ENCODE assay signal across 10 cellular contexts in the genomic region with DNA sequence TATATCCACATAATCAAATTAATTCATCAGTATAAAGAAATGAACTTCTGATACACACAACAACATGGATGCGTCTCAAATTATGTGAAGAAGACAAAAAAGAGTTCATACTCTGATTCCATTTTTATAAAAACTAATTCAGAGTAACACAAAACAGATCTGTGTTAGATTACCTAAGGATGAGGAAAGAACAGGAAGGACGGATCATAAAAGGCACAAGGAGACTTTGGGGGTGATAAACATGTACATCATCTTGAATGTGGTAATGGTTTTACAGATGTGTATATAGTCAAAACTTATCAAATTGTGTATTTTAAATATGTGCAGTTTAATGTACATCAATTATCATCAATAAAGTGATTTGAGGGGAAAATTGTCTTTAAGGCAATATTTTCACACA.
"Had no signal": no experiment of that assay in that cellular context is flagged by ENCODE, and none has a peak within 500 bp of the region (broad histone marks: within the 10 kb centered on the region; RNA-seq: fewer than 3 reads in every experiment).

No MANE protein-coding gene starts in this region.

- H3K4me2 ChIP-seq: GM23338 had no signal

- H3K27ac Mint-ChIP-seq: GM23338, HFFc6, IgD-negative memory B cell had no signal

- H3K9me3 Mint-ChIP-seq: GM23338, HFFc6 had no signal

- H3K4me3 ChIP-seq: GM23338, HAP-1 had no signal

- H3K4me1 Mint-ChIP-seq: GM23338 had no signal

- ATAC-seq: GM23338, HCT116, HepG2 had no signal

- H2AFZ ChIP-seq: GM23338 had no signal

- H3K9me3 ChIP-seq: HAP-1 had no signal

- DNase-seq: H7, HFFc6, KBM-7 had no signal

- H3K36me3 ChIP-seq: HAP-1 had no signal

- H3K4me1 ChIP-seq: HAP-1 had no signal

- H3K27ac ChIP-seq: HL-60 had no signal

- H3K4me3 Mint-ChIP-seq: GM23338, HFFc6, IgD-negative memory B cell had no signal

- FAIRE-seq: H1, HepG2 had no signal
